ENCODE assay signal across 1 cellular context in genomic region chr2:28193552-28194383, GRCh38.
A peak's percentile ranks its signal among the peaks of the same experiment; 100 is the strongest.
TF ChIP-seq lines count a peak whose summit lies in the region.

No MANE protein-coding gene starts in this region.

TF ChIP-seq in K562, 482 proteins besides CTCF, POLR2A, EP300 and RAD21 (continued from another document):
- TF ChIP-seq ZBTB12 (CRISPR knock-in tag; IDR thresholded peaks at IDR 0.05) (no peak), MGA (IDR thresholded peaks at IDR 0.05) (peak; percentile 90), CHD2 (IDR thresholded peaks at IDR 0.05; ENCODE audit: low read depth, low read length) (no peak), BRCA1 (IDR thresholded peaks at IDR 0.05) (no peak), BRCA1 (CRISPR knock-in tag; IDR thresholded peaks at IDR 0.05) (no peak), L3MBTL2 (IDR thresholded peaks at IDR 0.05) (peak; percentile 91), RBM17 (IDR thresholded peaks at IDR 0.05; ENCODE audit: borderline replicate concordance, low read depth, low read length) (no peak), RBM25 (IDR thresholded peaks at IDR 0.05; ENCODE audit: low read depth, low read length, severe bottlenecking) (no peak)
